ENCODE assay signal across 26 cellular contexts in the genomic region with DNA sequence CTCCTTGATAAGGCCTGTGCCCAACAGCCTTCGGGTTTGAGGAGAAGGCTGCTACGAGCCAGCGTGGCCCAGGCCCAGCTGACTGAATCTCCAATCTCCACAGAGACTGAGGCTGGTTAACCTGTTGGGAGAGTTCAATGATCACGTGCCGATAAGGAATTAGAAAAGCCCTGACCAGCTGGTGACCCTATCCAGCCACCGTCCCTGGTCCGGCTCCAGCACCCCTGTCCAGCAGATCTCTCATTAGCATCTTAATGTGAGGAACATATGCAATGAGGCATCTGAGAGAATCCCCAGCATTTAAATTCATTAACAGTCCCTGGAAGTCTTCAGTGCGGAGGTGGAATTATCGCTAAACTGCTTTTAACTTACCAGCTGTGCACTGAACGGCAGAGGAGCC.
"Had no signal": no experiment of that assay in that cellular context is flagged by ENCODE, and none has a peak within 500 bp of the region (broad histone marks: within the 10 kb centered on the region; RNA-seq: fewer than 3 reads in every experiment).

No MANE protein-coding gene starts in this region.

- DNase-seq: activated B cell treated with CpG ODN at 0.5 μM for 24 hours; activated CD4-positive, alpha-beta memory T cell treated with anti-CD3 and anti-CD28 coated beads for 36 hours; activated CD4-positive, alpha-beta T cell treated with anti-CD3 and anti-CD28 coated beads for 4 hours; activated CD4-positive, alpha-beta T cell treated with anti-CD3 and anti-CD28 coated beads, Interleukin-2, amount 10 ng/mL, durations not matched to agents 24 days and 14 days; activated CD4-positive, alpha-beta T cell treated with anti-CD3 and anti-CD28 coated beads, Interleukin-2, amount 50 U/mL, for 1 hour; activated CD4-positive, alpha-beta T cell treated with anti-CD3 and anti-CD28 coated beads, Interleukin-2, amount 50 U/mL, for 4 hours; activated CD4-positive, CD25-positive, alpha-beta regulatory T cell treated with anti-CD3 and anti-CD28 coated beads, Interleukin-2, amount 50 U/mL, for 72 hours; activated CD8-positive, alpha-beta memory T cell treated with anti-CD3 and anti-CD28 coated beads, Interleukin-2, amount 50 U/mL, for 4 hours; activated CD8-positive, alpha-beta T cell treated with anti-CD3 and anti-CD28 coated beads for 36 hours; activated gamma-delta T cell; activated naive CD4-positive, alpha-beta T cell treated with anti-CD3 and anti-CD28 coated beads, Interleukin-2, amount 10 ng/mL, durations not matched to agents 7 days and 5 days; activated naive CD4-positive, alpha-beta T cell treated with Interleukin-2 at 50 U/mL for 16 hours; activated naive CD8-positive, alpha-beta T cell treated with anti-CD3 and anti-CD28 coated beads, Interleukin-2, amount 10 ng/mL, durations not matched to agents 7 days and 5 days; activated naive CD8-positive, alpha-beta T cell treated with anti-CD3 and anti-CD28 coated beads, Interleukin-2, amount 50 U/mL, for 24 hours; activated T-cell treated with anti-CD3 and anti-CD28 coated beads for 4 hours; activated T-cell treated with anti-CD3 and anti-CD28 coated beads, Interleukin-2, amount 50 U/mL, for 1 hour; activated T-cell treated with anti-CD3 and anti-CD28 coated beads, Interleukin-2, amount 50 U/mL, for 4 hours; activated T-cell treated with anti-CD3 and anti-CD28 coated beads, Interleukin-2, amount 50 U/mL, for 72 hours; amygdala; central memory CD4-positive, alpha-beta T cell; T-helper 1 cell; T-helper 2 cell; T-helper 9 cell had no signal

- H3K4me3 ChIP-seq: ascending aorta had no signal

- FAIRE-seq: colon had no signal

- H3K36me3 ChIP-seq: ascending aorta had no signal

- H3K4me1 ChIP-seq: ascending aorta had no signal

- H3K27me3 ChIP-seq: ascending aorta had no signal

- ATAC-seq: activated CD8-positive, alpha-beta T cell treated with anti-CD3 and anti-CD28 coated beads for 36 hours; activated naive CD8-positive, alpha-beta T cell treated with anti-CD3 and anti-CD28 coated beads, Interleukin-2, amount 50 U/mL, for 24 hours; activated T-cell treated with anti-CD3 and anti-CD28 coated beads, Interleukin-2, amount 50 U/mL, for 4 hours; activated T-cell treated with anti-CD3 and anti-CD28 coated beads, Interleukin-2, amount 50 U/mL, for 72 hours; activated T-helper 17 cell treated with anti-CD3 and anti-CD28 coated beads, Interleukin-2, amount 50 U/mL, for 72 hours had no signal

- H3K9me3 ChIP-seq: ascending aorta had no signal

- H3K27ac ChIP-seq: ascending aorta had no signal
